Comparison of ENCODE assay signal across 9 cellular contexts in genomic region chr11:783581-784015, GRCh38. TPM values are rescaled to one million over a fixed set of nuclear protein-coding genes. Genes with fewer than 3 reads are reported as not detected.
A peak's percentile ranks its signal among the peaks of the same experiment; 100 is the strongest.
DNase-seq lines count a peak whose midpoint lies in the region; ATAC-seq and TF ChIP-seq lines count a peak whose summit lies in the region.
"Had no signal": no experiment of that assay in that cellular context is flagged by ENCODE, and none has a peak within 500 bp of the region (broad histone marks: within the 10 kb centered on the region; RNA-seq: fewer than 3 reads in every experiment).

No MANE protein-coding gene starts in this region.

- no peaks in the 10 kb centered on the region for H3K36me3 Mint-ChIP-seq in effector memory CD8-positive, alpha-beta T cell (ENCODE audit: insufficient read depth)

- H3K27ac Mint-ChIP-seq in effector memory CD8-positive, alpha-beta T cell, result no peak overlapping the region

- intact Hi-C loops in tibial artery (cut with DNase I; ENCODE audit: low total_unique reads), result no loop called here

- no peak overlapping the region for H3K27ac ChIP-seq in lung (ENCODE audit: low read depth in 1 of 2, low read length in 1 of 2)
- H3K27ac ChIP-seq in tibial artery, result peak overlapping the region in 1 of 2 donors; percentile 52
- H3K27ac ChIP-seq: A549 had no signal

- H3K4me3 ChIP-seq in lung (no peak overlapping the region), tibial artery (no peak overlapping the region)
- H3K4me3 ChIP-seq: A549 had no signal

- no peaks in the 10 kb centered on the region for H3K27me3 ChIP-seq in lung (ENCODE audit: control insufficient read depth, insufficient read depth)
- peaks cover 0 to 29% of the 10 kb centered on the region in 2 donors for H3K27me3 ChIP-seq in tibial artery

- no peaks in the 10 kb centered on the region for H3K9me3 ChIP-seq in lung (ENCODE audit: control insufficient read depth in 2 of 2, insufficient read depth in 1 of 2, low read length in 1 of 2)
- no peaks in the 10 kb centered on the region for H3K9me3 ChIP-seq in tibial artery
- H3K9me3 ChIP-seq: A549 had no signal

- H3K4me3 Mint-ChIP-seq in effector memory CD8-positive, alpha-beta T cell, result no peak overlapping the region

- 38 to 40% methylated on average over 24 of the region's 24 CpGs for WGBS in lung, 2 donors

- DNase-seq in NCI-H2081 (lab: John Stamatoyannopoulos, UW) (peak; percentile 71 to 78), NCI-H2081 treated with DMSO at 0.1 percent for 48 hours (lab: John Stamatoyannopoulos, UW) (no peak), NCI-H82 (lab: John Stamatoyannopoulos, UW) (peak; percentile 94), lung (ENCODE audit: low spot score) (peak; percentile 84), tibial artery (peak; percentile 71 to 88)
- DNase-seq in effector memory CD8-positive, alpha-beta T cell, result no peak

- ATAC-seq in effector memory CD8-positive, alpha-beta T cell (replicated peaks), result peak; percentile 62
- ATAC-seq in lung (ENCODE audit: insufficient read depth, low FRiP score) (peak; percentile 77), GM21619 (IDR thresholded peaks at IDR 0.05; ENCODE audit: unreplicated experiment) (no peak), GM21515 (IDR thresholded peaks at IDR 0.05; ENCODE audit: unreplicated experiment) (no peak)

- no peaks in the 10 kb centered on the region for H3K36me3 ChIP-seq in lung (ENCODE audit: control insufficient read depth in 2 of 2, insufficient read depth in 2 of 2, low read length in 2 of 2)
- peaks cover 0 to 5% (median 0%) of the 10 kb centered on the region in 3 donors for H3K36me3 ChIP-seq in tibial artery

- H3K27me3 Mint-ChIP-seq in effector memory CD8-positive, alpha-beta T cell, result peaks cover 0 to 3% of the 10 kb centered on the region in 2 donors

- no peaks in the 10 kb centered on the region for H3K9me3 Mint-ChIP-seq in effector memory CD8-positive, alpha-beta T cell

- H3K4me1 ChIP-seq in lung (ENCODE audit: control insufficient read depth in 2 of 2, insufficient read depth in 2 of 2, low read length in 2 of 2), result no peaks in the 10 kb centered on the region
- H3K4me1 ChIP-seq in tibial artery, result peaks cover 0 to 16% (median 4%) of the 10 kb centered on the region in 4 donors

- H3K4me1 Mint-ChIP-seq in effector memory CD8-positive, alpha-beta T cell (ENCODE audit: low read depth in 2 of 2), result peaks cover 5 to 12% of the 10 kb centered on the region in 2 donors

- peak; percentile 22 for TF ChIP-seq CTCF in lung (IDR thresholded peaks at IDR 0.05; ENCODE audit: control extremely low read depth, extremely low read depth)
- peak; percentile 18 to 30 for TF ChIP-seq CTCF in tibial artery (IDR thresholded peaks at IDR 0.05)

RNA-seq across cellular contexts. Expression of gene CEND1, which starts 6.3 kb away (rescaled TPM):
- under 1 TPM in 1 of 2 donors, not detected in 1; 0.18 TPM for total RNA-seq in lung
- under 1 TPM; 0.10 to 0.14 TPM for polyA plus RNA-seq in lung

RNA-seq across cellular contexts. Expression of gene GATD1, which starts 6.3 kb away (rescaled TPM):
- total RNA-seq in lung, result 10 to 100 TPM; 24.6 to 63.1 TPM
- 10 to 100 TPM; 22.1 to 53.6 TPM for polyA plus RNA-seq in lung

RNA-seq across cellular contexts. Expression of gene SLC25A22, which starts 14.5 kb away (rescaled TPM):
- total RNA-seq in lung, result 10 to 100 TPM; 10.6 to 38.2 TPM
- 10 to 100 TPM; 18.6 to 36.4 TPM for polyA plus RNA-seq in lung

RNA-seq across cellular contexts. Expression of gene PIDD1, which starts 21.4 kb away (rescaled TPM):
- total RNA-seq in lung, result 10 to 100 TPM in 1 of 2 donors, 1 to 10 TPM in 1; 8.7 to 15.3 TPM
- 10 to 100 TPM in 1 of 2 donors, 1 to 10 TPM in 1; 8.5 to 16.9 TPM for polyA plus RNA-seq in lung

RNA-seq across cellular contexts. Expression of gene RPLP2, which starts 26.2 kb away (rescaled TPM):
- 1,000 to 10,000 TPM in 1 of 2 donors, 100 to 1,000 TPM in 1; 441 to 1,892 TPM for total RNA-seq in lung
- polyA plus RNA-seq in lung, result 1,000 to 10,000 TPM; 1,133 to 2,648 TPM

Comparison
In these comparisons a context has a peak if more than half of its experiments do, and no peak if none do; other contexts are left out.
1. DNase-seq: peak in NCI-H2081 (2 of 2), NCI-H82 (single experiment), lung (single experiment) and tibial artery (2 of 2); none in NCI-H2081 treated with DMSO at 0.1 percent for 48 hours (single experiment) and effector memory CD8-positive, alpha-beta T cell (0 of 3).
2. ATAC-seq: peak in effector memory CD8-positive, alpha-beta T cell (single experiment) and lung (single experiment); none in GM21619 (single experiment) and GM21515 (single experiment).